ENCODE assay signal across 8 cellular contexts in genomic region chr3:72288955-72289707, GRCh38.
DNase-seq lines count a peak whose midpoint lies in the region; ATAC-seq and TF ChIP-seq lines count a peak whose summit lies in the region.

No MANE protein-coding gene starts in this region.

- no peaks in the 10 kb centered on the region for H4K20me1 ChIP-seq in neural progenitor cell (ENCODE audit: low read depth)

- H3K27me3 Mint-ChIP-seq in T-helper 17 cell (peaks cover 51% of the 10 kb centered on the region), neural progenitor cell (ENCODE audit: insufficient read depth, low read depth) (peaks cover 12% of the 10 kb centered on the region)

- peak; percentile 59 for DNase-seq in Daoy (ENCODE audit: low read depth)
- peak; percentile 19 for DNase-seq in HCEC 1CT
- DNase-seq in T-helper 17 cell = no peak
- DNase-seq in esophagus squamous epithelium (lab: John Stamatoyannopoulos, UW) = no peak
- DNase-seq in neural progenitor cell (ENCODE audit: low spot score) = peak; percentile 73
- no peak for DNase-seq in DMS114 treated with DMSO at 0.1 percent for 48 hours (lab: John Stamatoyannopoulos, UW; ENCODE audit: unreplicated experiment)
- no peak for DNase-seq in cerebellum (ENCODE audit: low spot score)

- no peaks in the 10 kb centered on the region for H3K9me3 ChIP-seq in T-helper 17 cell (ENCODE audit: control insufficient read depth, low read length, poor library complexity, severe bottlenecking)
- no peaks in the 10 kb centered on the region for H3K9me3 ChIP-seq in esophagus squamous epithelium
- H3K9me3 ChIP-seq in neural progenitor cell (ENCODE audit: low read depth) = no peaks in the 10 kb centered on the region

- no peak for TF ChIP-seq POLR2A in esophagus squamous epithelium (IDR thresholded peaks at IDR 0.05)

- 0 to 13% methylated on average over 8 to 18 of the region's 25 CpGs for WGBS in esophagus squamous epithelium, 2 donors

- H3K27ac ChIP-seq in esophagus squamous epithelium = peak overlapping the region; percentile 38 to 71 (median 58)
- H3K27ac ChIP-seq in neural progenitor cell = no peak overlapping the region

- H3K79me2 ChIP-seq in neural progenitor cell (ENCODE audit: low read depth) = no peaks in the 10 kb centered on the region

- H3K36me3 ChIP-seq in esophagus squamous epithelium = no peaks in the 10 kb centered on the region
- H3K36me3 ChIP-seq in neural progenitor cell = no peaks in the 10 kb centered on the region

- peaks cover 17 to 28% (median 19%) of the 10 kb centered on the region in 3 donors for H3K4me1 ChIP-seq in esophagus squamous epithelium
- H3K4me1 ChIP-seq in neural progenitor cell = peaks cover 11% of the 10 kb centered on the region

- TF ChIP-seq CTCF in esophagus squamous epithelium (IDR thresholded peaks at IDR 0.05) = no peak
- TF ChIP-seq CTCF in neural progenitor cell (IDR thresholded peaks at IDR 0.05) = no peak

- H3K36me3 Mint-ChIP-seq in T-helper 17 cell (ENCODE audit: low read depth) (peaks cover 6% of the 10 kb centered on the region), neural progenitor cell (no peaks in the 10 kb centered on the region)

- peak; percentile 37 for ATAC-seq in T-helper 17 cell
- ATAC-seq in GM18907 (IDR thresholded peaks at IDR 0.05; ENCODE audit: unreplicated experiment) = no peak

- H3K9me3 Mint-ChIP-seq in neural progenitor cell = no peaks in the 10 kb centered on the region

- H3K4me2 ChIP-seq in neural progenitor cell = peak overlapping the region; percentile 49

- peaks cover 13% of the 10 kb centered on the region for H3K4me1 Mint-ChIP-seq in T-helper 17 cell
- H3K4me1 Mint-ChIP-seq in neural progenitor cell = peaks cover 23% of the 10 kb centered on the region

- peak overlapping the region in 3 of 4 donors; percentile 8 to 55 (median 18) for H3K4me3 ChIP-seq in esophagus squamous epithelium
- H3K4me3 ChIP-seq in neural progenitor cell = no peak overlapping the region

- no peaks in the 10 kb centered on the region for H3F3A ChIP-seq in neural progenitor cell (ENCODE audit: low read depth)

- H3K27me3 ChIP-seq in esophagus squamous epithelium (peaks cover 0 to 19% (median 0%) of the 10 kb centered on the region in 4 donors), neural progenitor cell (no peaks in the 10 kb centered on the region)

- H3K27ac Mint-ChIP-seq in T-helper 17 cell = peak overlapping the region; percentile 62
- peak overlapping the region; percentile 28 for H3K27ac Mint-ChIP-seq in neural progenitor cell

- H2AFZ ChIP-seq in neural progenitor cell (replicated peaks) = no peak overlapping the region

- no peak overlapping the region for H3K9ac ChIP-seq in neural progenitor cell

- intact Hi-C loops in esophagus squamous epithelium (cut with DNase I) = no loop called here

- H3K4me3 Mint-ChIP-seq in T-helper 17 cell (peak overlapping the region; percentile 50), neural progenitor cell (no peak overlapping the region)

Comparison
In these comparisons a context has a peak if more than half of its experiments do, and no peak if none do; other contexts are left out.
1. DNase-seq: peak in Daoy (single experiment), HCEC 1CT (single experiment) and neural progenitor cell (single experiment); none in T-helper 17 cell (0 of 3), esophagus squamous epithelium (single experiment), DMS114 treated with DMSO at 0.1 percent for 48 hours (single experiment) and cerebellum (single experiment).